1 cellular context compared by ENCODE assay signal in genomic region chr6:89655122-89655521, GRCh38.
TF ChIP-seq lines count a peak whose summit lies in the region.

No MANE protein-coding gene starts in this region.

TF ChIP-seq in GM23338, 12 proteins besides CTCF, POLR2A, EP300 and RAD21 (continued from another document):
- TF ChIP-seq JUNB (IDR thresholded peaks at IDR 0.05; ENCODE audit: unreplicated experiment), result no peak
